Comparison of ENCODE assay signal across 17 cellular contexts in the genomic region with DNA sequence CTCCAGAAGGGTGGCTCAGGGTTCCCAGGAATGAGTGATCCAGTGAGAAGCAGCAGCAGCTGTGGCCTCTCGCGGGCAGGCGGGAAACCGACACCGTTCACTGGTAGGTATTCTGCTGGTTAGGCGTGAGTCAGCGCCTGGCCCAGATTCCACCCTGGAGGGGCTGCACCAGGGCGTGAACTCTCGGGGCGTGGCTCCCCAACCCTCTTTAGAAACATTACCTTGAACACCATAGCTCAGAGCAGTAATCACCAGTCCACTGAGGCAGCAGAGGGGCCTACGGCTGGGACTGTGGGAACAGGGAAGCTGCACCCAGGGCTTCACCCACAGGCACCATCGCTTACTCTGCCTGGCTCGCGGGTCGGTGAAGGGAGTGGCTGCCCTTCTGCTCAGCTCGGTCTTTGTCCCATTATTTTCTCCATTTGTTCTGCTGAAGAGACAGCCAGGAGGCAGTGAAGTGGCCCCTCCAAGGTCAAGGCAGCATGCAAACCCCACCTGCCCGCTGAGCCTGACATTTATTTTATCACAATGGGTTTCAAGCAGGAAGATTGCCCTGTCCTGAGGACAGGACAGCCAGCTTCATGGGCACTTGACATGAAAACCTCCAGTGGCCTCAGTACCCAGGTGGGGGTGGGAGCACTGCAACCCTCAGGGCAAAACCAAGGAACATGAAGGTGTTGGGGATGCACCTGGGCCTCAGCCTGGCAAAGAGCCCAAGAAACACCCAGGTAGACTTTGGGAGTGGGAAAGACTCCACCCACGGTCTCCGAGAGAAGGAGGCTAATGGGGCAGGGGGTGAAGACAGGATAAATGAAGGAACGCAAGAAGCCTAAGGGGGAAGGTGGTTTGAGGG. TPM values are rescaled to one million over a fixed set of nuclear protein-coding genes. Genes with fewer than 3 reads are reported as not detected.
DNase-seq lines count a peak whose midpoint lies in the region; ATAC-seq and TF ChIP-seq lines count a peak whose summit lies in the region.
"Had no signal": no experiment of that assay in that cellular context is flagged by ENCODE, and none has a peak within 500 bp of the region (broad histone marks: within the 10 kb centered on the region; RNA-seq: fewer than 3 reads in every experiment).

No MANE protein-coding gene starts in this region.

- H3K9ac ChIP-seq in skeletal muscle tissue (ENCODE audit: low read depth in 1 of 3, low read length in 3 of 3): peak overlapping the region; percentile 64 to 78 (median 69)
- H3K9ac ChIP-seq: KMS-11 had no signal

- intact Hi-C loops in esophagus squamous epithelium (cut with DNase I): no loop called here

- peak; percentile 59 for DNase-seq in Daoy (ENCODE audit: low read depth)
- peak; percentile 37 for DNase-seq in NCI-H510A treated with DMSO at 0.1 percent for 48 hours (lab: John Stamatoyannopoulos, UW)
- DNase-seq in esophagus squamous epithelium (lab: John Stamatoyannopoulos, UW): no peak
- no peak for DNase-seq in BE2C
- no peak for DNase-seq in middle frontal gyrus (ENCODE audit: extremely low spot score, low spot score)
- DNase-seq: EL; HCEC 1CT; NCI-H1694; NCI-H69; stimulated activated CD4-positive, alpha-beta T cell treated with anti-CD3 and anti-CD28 coated beads, Interleukin-4, amount 100 ng/mL, for 4 hours; T-helper 2 cell had no signal

- no peak overlapping the region for H3K4me3 ChIP-seq in esophagus squamous epithelium
- H3K4me3 ChIP-seq in skeletal muscle tissue (ENCODE audit: low read length in 3 of 3): peak overlapping the region in 2 of 3 donors; percentile 40 to 49
- no peak overlapping the region for H3K4me3 ChIP-seq in BE2C (ENCODE audit: low read depth, low read length)

- H3K36me3 ChIP-seq in esophagus squamous epithelium: no peaks in the 10 kb centered on the region
- H3K36me3 ChIP-seq in skeletal muscle tissue (ENCODE audit: control insufficient read depth in 3 of 3, insufficient read depth in 3 of 3, low read length in 3 of 3): no peaks in the 10 kb centered on the region
- H3K36me3 ChIP-seq in BE2C: no peaks in the 10 kb centered on the region

- no peaks in the 10 kb centered on the region for H3K9me3 ChIP-seq in esophagus squamous epithelium
- H3K9me3 ChIP-seq in skeletal muscle tissue (ENCODE audit: control insufficient read depth in 3 of 3, low read length in 3 of 3): no peaks in the 10 kb centered on the region
- H3K9me3 ChIP-seq in BE2C: no peaks in the 10 kb centered on the region

- WGBS in esophagus squamous epithelium, 2 donors: 73 to 79% methylated on average over 7 to 13 of the region's 20 CpGs

- no peak for ATAC-seq in GM18519 (IDR thresholded peaks at IDR 0.05; ENCODE audit: low FRiP score, unreplicated experiment)
- no peak for ATAC-seq in GM19351 (IDR thresholded peaks at IDR 0.05; ENCODE audit: unreplicated experiment)

- TF ChIP-seq POLR2A in esophagus squamous epithelium (IDR thresholded peaks at IDR 0.05): peak in 2 of 4 donors; percentile 39 to 55

- H3K27ac ChIP-seq in esophagus squamous epithelium (peak overlapping the region; percentile 87 to 93 (median 90)), skeletal muscle tissue (ENCODE audit: low read depth, low read length) (peak overlapping the region; percentile 84)
- H3K27ac ChIP-seq: KMS-11 had no signal

- H3K27me3 ChIP-seq in esophagus squamous epithelium (no peaks in the 10 kb centered on the region), skeletal muscle tissue (ENCODE audit: control insufficient read depth in 3 of 3, insufficient read depth in 3 of 3, low read length in 3 of 3) (no peaks in the 10 kb centered on the region), BE2C (no peaks in the 10 kb centered on the region)

- peaks cover 17 to 66% (median 49%) of the 10 kb centered on the region in 3 donors for H3K4me1 ChIP-seq in esophagus squamous epithelium
- H3K4me1 ChIP-seq in skeletal muscle tissue (ENCODE audit: control insufficient read depth in 3 of 3, insufficient read depth in 3 of 3, low read length in 3 of 3): peaks cover 49 to 64% (median 57%) of the 10 kb centered on the region in 3 donors
- H3K4me1 ChIP-seq in BE2C: no peaks in the 10 kb centered on the region

- no peak for TF ChIP-seq CTCF in esophagus squamous epithelium (IDR thresholded peaks at IDR 0.05)
- no peak for TF ChIP-seq CTCF in BE2C (IDR thresholded peaks at IDR 0.05; ENCODE audit: low read depth, low read length)

RNA-seq across cellular contexts. Expression of gene CD93, which starts 51.0 kb away (rescaled TPM):
- under 0.01 TPM in 1 of 2 replicates, not detected in the other for total RNA-seq in Daoy (2014; rRNA removed; shearing (Covaris generic))
- 10 to 100 TPM in 2 of 4 donors, 1 to 10 TPM in 2; 4.5 to 22.9 (median 14.6) TPM for total RNA-seq in esophagus squamous epithelium
- total RNA-seq in skeletal muscle tissue: 76.7 TPM
- 0.17 TPM for polyA plus RNA-seq in BE2C (2012; ENCODE audit: insufficient read depth, insufficient read length, low read depth)
- polyA plus RNA-seq: BJ, neural cell had no signal

Comparison
In these comparisons a context has a peak if more than half of its experiments do, and no peak if none do; other contexts are left out.
1. DNase-seq: peak in Daoy (single experiment) and NCI-H510A treated with DMSO at 0.1 percent for 48 hours (single experiment); none in esophagus squamous epithelium (single experiment), BE2C (single experiment) and middle frontal gyrus (single experiment).
2. H3K4me3 ChIP-seq: peak in skeletal muscle tissue (2 of 3); none in esophagus squamous epithelium (0 of 4) and BE2C (single experiment).